20 cellular contexts compared by ENCODE assay signal in genomic region chr17:79532107-79532790, GRCh38.
"Had no signal": no experiment of that assay in that cellular context is flagged by ENCODE, and none has a peak within 500 bp of the region (broad histone marks: within the 10 kb centered on the region; RNA-seq: fewer than 3 reads in every experiment).

No MANE protein-coding gene starts in this region.

- H3K4me1 Mint-ChIP-seq: activated CD4-positive, alpha-beta T cell treated with anti-CD3 and anti-CD28 coated beads, Interleukin-2, amount 10 ng/mL, durations not matched to agents 24 days and 14 days; stimulated activated memory B cell treated with anti-CD40 and anti-IgM and Interleukin-4, amounts not matched to agents 10 μg/mL and 1 μg/mL and 100 μg/mL, for 72 hours had no signal

- ATAC-seq: activated CD8-positive, alpha-beta T cell treated with anti-CD3 and anti-CD28 coated beads, Interleukin-2, amount 10 ng/mL, durations not matched to agents 7 days and 5 days; left lobe of liver; psoas muscle; sciatic nerve; stimulated activated memory B cell treated with anti-CD40 and anti-IgM and Interleukin-4, amounts not matched to agents 10 μg/mL and 1 μg/mL and 100 μg/mL, for 72 hours had no signal

- H3K9me3 Mint-ChIP-seq: activated CD4-positive, alpha-beta T cell treated with anti-CD3 and anti-CD28 coated beads, Interleukin-2, amount 10 ng/mL, durations not matched to agents 24 days and 14 days; activated T-cell treated with anti-CD3 and anti-CD28 coated beads, Interleukin-2, amount 50 U/mL, for 24 hours; activated T-helper 2 cell treated with anti-CD3 and anti-CD28 coated beads, Interferon-gamma antibody, Interleukin-2, Interleukin-4, amounts not matched to agents 10 μg/mL and 5 μg/mL and 100 μg/mL, durations not matched to agents 14 hours and 24 hours and 36 hours; mesothelial cell of epicardium; stimulated activated memory B cell treated with anti-CD40 and anti-IgM and Interleukin-4, amounts not matched to agents 10 μg/mL and 1 μg/mL and 100 μg/mL, for 72 hours; type B pancreatic cell had no signal

- FAIRE-seq: astrocyte, bronchial epithelial cell, islet of Langerhans had no signal

- H3K27ac ChIP-seq: epithelial cell of prostate, psoas muscle, testis had no signal

- H3K36me3 Mint-ChIP-seq: mesothelial cell of epicardium; stimulated activated memory B cell treated with anti-CD40 and anti-IgM and Interleukin-4, amounts not matched to agents 10 μg/mL and 1 μg/mL and 100 μg/mL, for 72 hours; type B pancreatic cell had no signal

- DNase-seq: activated CD4-positive, alpha-beta T cell treated with anti-CD3 and anti-CD28 coated beads, Interleukin-2, amount 10 ng/mL, durations not matched to agents 24 days and 14 days; activated CD8-positive, alpha-beta T cell treated with anti-CD3 and anti-CD28 coated beads, Interleukin-2, amount 10 ng/mL, durations not matched to agents 7 days and 5 days; activated naive CD4-positive, alpha-beta T cell treated with Interleukin-2 at 50 U/mL for 16 hours; activated T-cell treated with anti-CD3 and anti-CD28 coated beads, Interleukin-2, amount 50 U/mL, for 24 hours; dermis blood vessel endothelial cell; foreskin fibroblast; stimulated activated CD4-positive, alpha-beta T cell treated with anti-CD3 and anti-CD28 coated beads, Interleukin-4, amount 100 ng/mL, for 4 hours; T1000; testis had no signal

- H3K27ac Mint-ChIP-seq: activated CD4-positive, alpha-beta T cell treated with anti-CD3 and anti-CD28 coated beads, Interleukin-2, amount 10 ng/mL, durations not matched to agents 24 days and 14 days; activated CD8-positive, alpha-beta T cell treated with anti-CD3 and anti-CD28 coated beads, Interleukin-2, amount 10 ng/mL, durations not matched to agents 7 days and 5 days; activated T-cell treated with anti-CD3 and anti-CD28 coated beads, Interleukin-2, amount 50 U/mL, for 24 hours; activated T-helper 2 cell treated with anti-CD3 and anti-CD28 coated beads, Interferon-gamma antibody, Interleukin-2, Interleukin-4, amounts not matched to agents 10 μg/mL and 5 μg/mL and 100 μg/mL, durations not matched to agents 14 hours and 24 hours and 36 hours; mesothelial cell of epicardium; stimulated activated memory B cell treated with anti-CD40 and anti-IgM and Interleukin-4, amounts not matched to agents 10 μg/mL and 1 μg/mL and 100 μg/mL, for 72 hours; type B pancreatic cell had no signal

- H3K4me3 Mint-ChIP-seq: activated CD4-positive, alpha-beta T cell treated with anti-CD3 and anti-CD28 coated beads, Interleukin-2, amount 10 ng/mL, durations not matched to agents 24 days and 14 days; activated CD8-positive, alpha-beta T cell treated with anti-CD3 and anti-CD28 coated beads, Interleukin-2, amount 10 ng/mL, durations not matched to agents 7 days and 5 days; activated T-cell treated with anti-CD3 and anti-CD28 coated beads, Interleukin-2, amount 50 U/mL, for 24 hours; mesothelial cell of epicardium; stimulated activated memory B cell treated with anti-CD40 and anti-IgM and Interleukin-4, amounts not matched to agents 10 μg/mL and 1 μg/mL and 100 μg/mL, for 72 hours; type B pancreatic cell had no signal
